Comparison of ENCODE assay signal across 24 cellular contexts in genomic region chr11:118374729-118375128, GRCh38. TPM values are rescaled to one million over a fixed set of nuclear protein-coding genes. Genes with fewer than 3 reads are reported as not detected.
DNase-seq lines count a peak whose midpoint lies in the region; ATAC-seq, FAIRE-seq and TF ChIP-seq lines count a peak whose summit lies in the region.
"Had no signal": no experiment of that assay in that cellular context is flagged by ENCODE, and none has a peak within 500 bp of the region (broad histone marks: within the 10 kb centered on the region; RNA-seq: fewer than 3 reads in every experiment).

No MANE protein-coding gene starts in this region.

- H3K27me3 ChIP-seq in HepG2 (ENCODE audit: control insufficient read depth in 1 of 2, insufficient read depth in 2 of 2, low read length in 2 of 2), result no peaks in the 10 kb centered on the region
- no peaks in the 10 kb centered on the region for H3K27me3 ChIP-seq in right lobe of liver
- H3K27me3 ChIP-seq: BE2C had no signal

- no peak for TF ChIP-seq CTCF in HepG2 (CRISPR knock-in tag; IDR thresholded peaks at IDR 0.05)
- TF ChIP-seq CTCF in right lobe of liver (IDR thresholded peaks at IDR 0.05), result no peak
- no peak for TF ChIP-seq CTCF in fibroblast of mammary gland (conservative IDR thresholded peaks at IDR 0.05; ENCODE audit: control insufficient read depth, insufficient read depth, low read depth, low read length)

- no peak for ATAC-seq in HepG2
- no peak for ATAC-seq in right lobe of liver
- no peak for ATAC-seq in left lobe of liver
- ATAC-seq: A549, PC-3, SK-N-SH treated with all-trans-retinoic acid at 6 μM for 48 hours had no signal

- H3K36me3 ChIP-seq in HepG2 (replicated peaks in 1 of 2; ENCODE audit: control insufficient read depth in 1 of 2, insufficient read depth in 2 of 2, low read length in 2 of 2) (peaks cover 24 to 78% of the 10 kb centered on the region in 2 experiments), right lobe of liver (peaks cover 16 to 87% (median 52%) of the 10 kb centered on the region in 4 donors)

- H3K27me3 Mint-ChIP-seq in immature natural killer cell (ENCODE audit: low read depth in 3 of 3), result no peaks in the 10 kb centered on the region
- H3K27me3 Mint-ChIP-seq: CD4-positive, CD25-positive, alpha-beta regulatory T cell had no signal

- H3K4me1 Mint-ChIP-seq in immature natural killer cell, result no peaks in the 10 kb centered on the region

- H4K20me1 ChIP-seq in HepG2 (ENCODE audit: insufficient read depth, low read length), result no peaks in the 10 kb centered on the region

- H3K4me3 Mint-ChIP-seq in immature natural killer cell, result no peak overlapping the region
- H3K4me3 Mint-ChIP-seq: CD4-positive, CD25-positive, alpha-beta regulatory T cell had no signal

- H3K27ac Mint-ChIP-seq in immature natural killer cell, result no peak overlapping the region

- H3K9me3 ChIP-seq in HepG2 (ENCODE audit: low read length), result no peaks in the 10 kb centered on the region
- H3K9me3 ChIP-seq in right lobe of liver, result no peaks in the 10 kb centered on the region
- H3K9me3 ChIP-seq: A549, BE2C, Caco-2 had no signal

- TF ChIP-seq POLR2A in HepG2 (IDR thresholded peaks at IDR 0.05; ENCODE audit: insufficient read depth in 1 of 2, low read depth in 2 of 2, low read length in 2 of 2) (no peak), right lobe of liver (IDR thresholded peaks at IDR 0.05) (no peak)

- in situ Hi-C loops in HepG2 (cut with HindIII; ENCODE audit: extremely low pct_ligation_motif_present, low pct_unique_long_range_greater_than_20kb), result no loop called here

- intact Hi-C loops in HepG2 (cut with micrococcal nuclease; ENCODE audit: unreplicated experiment), result no loop called here
- intact Hi-C loops in right lobe of liver (cut with DNase I), result loop anchor here in 1 of 2 donors (10.0 kb wide), 1 partner anchor 120 kb away; no protein-coding TSS in a partner anchor

- H2AFZ ChIP-seq in HepG2 (ENCODE audit: low read length), result no peak overlapping the region

- H3K9me3 Mint-ChIP-seq in immature natural killer cell, result no peaks in the 10 kb centered on the region
- H3K9me3 Mint-ChIP-seq: CD4-positive, CD25-positive, alpha-beta regulatory T cell had no signal

- TSS peak; percentile 17 for BruUV-seq in HepG2 (replicated peaks; lab: Mats Ljungman, UMichigan)

- H3K9ac ChIP-seq in HepG2 (ENCODE audit: insufficient read depth, low read depth, low read length), result no peak overlapping the region

- H3K4me1 ChIP-seq in HepG2 (ENCODE audit: insufficient read depth, low read length), result no peaks in the 10 kb centered on the region
- no peaks in the 10 kb centered on the region for H3K4me1 ChIP-seq in right lobe of liver
- H3K4me1 ChIP-seq: A549, BE2C, Caco-2 had no signal

- H3K79me2 ChIP-seq in HepG2 (ENCODE audit: insufficient read depth, low read length), result no peaks in the 10 kb centered on the region

- no peak for DNase-seq in HepG2 (ENCODE audit: low spot score)
- no peak for DNase-seq in right lobe of liver
- peak; percentile 61 for DNase-seq in GM04504 (ENCODE audit: low read depth)
- peak; percentile 63 for DNase-seq in fibroblast of mammary gland (ENCODE audit: low read depth)
- no peak for DNase-seq in left lobe of liver (ENCODE audit: low spot score)
- no peak for DNase-seq in activated CD8-positive, alpha-beta memory T cell treated with anti-CD3 and anti-CD28 coated beads, Interleukin-2, amount 50 U/mL, for 4 hours
- no peak for DNase-seq in immature natural killer cell
- DNase-seq in iPS-NIHi11 (ENCODE audit: low spot score), result no peak
- DNase-seq: BE2C; Caco-2; CD4-positive, CD25-positive, alpha-beta regulatory T cell; GDM1; KG1; NCI-H1417 treated with DMSO at 0.1 percent for 48 hours; NCI-H187 treated with DMSO at 0.1 percent for 48 hours; NCI-H345; NCI-H524 treated with DMSO at 0.1 percent for 48 hours; PC-3; RPMI8226; SIG-M5 had no signal

- POLR2A ChIA-PET in HepG2 (lab: Yijun Ruan, JAX), result interaction anchor here (1.1 kb wide), 1 partner anchor 10 kb away, joined by 3 read pairs; no protein-coding TSS in a partner anchor

- no peak for FAIRE-seq in HepG2 (lab: Jason Lieb, UNC)
- FAIRE-seq: A549, H54 had no signal

- WGBS in HepG2 (ENCODE audit: low lambda C conversion rate), result 92% methylated on average over 3 of the region's 3 CpGs
- 75% methylated on average over 2 of the region's 3 CpGs for WGBS in right lobe of liver (ENCODE audit: insufficient coverage, low coverage, low lambda C conversion rate, missing lambda C conversion rate)

- no peak for TF ChIP-seq RAD21 in HepG2 (CRISPR knock-in tag; IDR thresholded peaks at IDR 0.05)

- CTCF ChIA-PET in HepG2 (lab: Yijun Ruan, JAX; ENCODE audit: low intra/inter-chr PET ratio, low total read pairs), result no interaction called here

- H3K4me2 ChIP-seq in HepG2 (ENCODE audit: low read depth, low read length), result no peak overlapping the region
- H3K4me2 ChIP-seq: A549 had no signal

- TF ChIP-seq EP300 in HepG2 (IDR thresholded peaks at IDR 0.05; ENCODE audit: low read depth in 2 of 2, low read length in 2 of 2), result no peak
- TF ChIP-seq EP300 in HepG2 (CRISPR knock-in tag; IDR thresholded peaks at IDR 0.05; ENCODE audit: borderline replicate concordance), result no peak

- peaks cover 40 to 76% (median 62%) of the 10 kb centered on the region in 3 donors for H3K36me3 Mint-ChIP-seq in immature natural killer cell

- H3K27ac ChIP-seq in HepG2 (ENCODE audit: extremely low read length, insufficient read depth, low read length) (no peak overlapping the region), right lobe of liver (no peak overlapping the region)
- H3K27ac ChIP-seq: A549 had no signal

- no peak overlapping the region for H3K4me3 ChIP-seq in HepG2 (replicated peaks in 1 of 3; ENCODE audit: insufficient read depth in 1 of 3, low read depth in 2 of 3, low read length in 3 of 3)
- no peak overlapping the region for H3K4me3 ChIP-seq in right lobe of liver
- no peak overlapping the region for H3K4me3 ChIP-seq in fibroblast of mammary gland (ENCODE audit: control insufficient read depth, low read depth, low read length)
- H3K4me3 ChIP-seq: A549 had no signal

RNA-seq across cellular contexts. Expression of gene UBE4A, which starts 15.3 kb away (rescaled TPM):
- total RNA-seq in HepG2 (2016; rRNA removed; fragmentation: Illumina TruSeq; extraction: Trizol) (24.8 and 32.7 TPM in 2 replicates), right lobe of liver (10 to 100 TPM; 25.5 to 36.9 (median 28.5) TPM), left lobe of liver (22.8 TPM)
- total RNA-seq in HepG2 (2016; cell fraction: cytosol; rRNA removed; fragmentation: Illumina TruSeq; extraction: Trizol; ENCODE audit: low read depth), result 9.0 and 10.7 TPM in 2 replicates
- total RNA-seq in HepG2 (2016; cell fraction: insoluble cytoplasmic fraction; rRNA removed; fragmentation: Illumina TruSeq; extraction: Trizol), result 24.4 and 32.2 TPM in 2 replicates
- 8.6 and 10.2 TPM in 2 replicates for total RNA-seq in HepG2 (2016; cell fraction: membrane; rRNA removed; fragmentation: Illumina TruSeq; extraction: Trizol)
- total RNA-seq in HepG2 (2016; cell fraction: nucleus; rRNA removed; fragmentation: Illumina TruSeq; extraction: Trizol), result 51.5 and 55.7 TPM in 2 replicates
- polyA plus RNA-seq in HepG2 (2011; rRNA removed) (14.7 and 15.1 TPM in 2 replicates), immature natural killer cell (10 to 100 TPM; 13.7 to 26.3 (median 14.1) TPM)
- polyA plus RNA-seq in HepG2 (2011; cell fraction: cytosol; rRNA removed), result 6.3 and 10.9 TPM in 2 replicates
- polyA plus RNA-seq in HepG2 (2011; cell fraction: nucleus; rRNA removed), result 22.7 and 27.7 TPM in 2 replicates
- polyA plus RNA-seq in HepG2 (2012), result 14.2 and 17.5 TPM in 2 replicates
- polyA plus RNA-seq in HepG2 (2016; cell fraction: cytosol; fragmentation: Illumina TruSeq; extraction: Trizol; ENCODE audit: low read depth), result 10.2 and 10.9 TPM in 2 replicates
- 14.3 and 15.0 TPM in 2 replicates for polyA plus RNA-seq in HepG2 (2016; cell fraction: insoluble cytoplasmic fraction; fragmentation: Illumina TruSeq; extraction: Trizol; ENCODE audit: low read depth)
- polyA plus RNA-seq in HepG2 (2016; cell fraction: membrane; fragmentation: Illumina TruSeq; extraction: Trizol; ENCODE audit: low read depth), result 2.3 and 3.4 TPM in 2 replicates
- 56.7 and 57.0 TPM in 2 replicates for polyA plus RNA-seq in HepG2 (2016; cell fraction: nucleus; fragmentation: Illumina TruSeq; extraction: Trizol; ENCODE audit: insufficient read depth, low read depth)
- polyA minus RNA-seq in HepG2 (2011; rRNA and poly(A)+ RNA removed; ENCODE audit: low replicate concordance), result 20.3 and 25.5 TPM in 2 replicates
- polyA minus RNA-seq in HepG2 (2011; cell fraction: cytosol; rRNA and poly(A)+ RNA removed), result 21.0 and 25.3 TPM in 2 replicates
- 25.1 and 32.6 TPM in 2 replicates for polyA minus RNA-seq in HepG2 (2011; cell fraction: nucleus; rRNA and poly(A)+ RNA removed)

RNA-seq across cellular contexts. Expression of gene ATP5MG, which starts 26.7 kb away (rescaled TPM):
- total RNA-seq in HepG2 (2016; rRNA removed; fragmentation: Illumina TruSeq; extraction: Trizol), result 320 and 408 TPM in 2 replicates
- 159 and 171 TPM in 2 replicates for total RNA-seq in HepG2 (2016; cell fraction: cytosol; rRNA removed; fragmentation: Illumina TruSeq; extraction: Trizol; ENCODE audit: low read depth)
- 349 and 437 TPM in 2 replicates for total RNA-seq in HepG2 (2016; cell fraction: insoluble cytoplasmic fraction; rRNA removed; fragmentation: Illumina TruSeq; extraction: Trizol)
- total RNA-seq in HepG2 (2016; cell fraction: membrane; rRNA removed; fragmentation: Illumina TruSeq; extraction: Trizol), result 200 and 226 TPM in 2 replicates
- total RNA-seq in HepG2 (2016; cell fraction: nucleus; rRNA removed; fragmentation: Illumina TruSeq; extraction: Trizol), result 118 TPM in 2 replicates
- 209 and 260 TPM in 2 replicates for polyA plus RNA-seq in HepG2 (2011; rRNA removed)
- polyA plus RNA-seq in HepG2 (2011; cell fraction: cytosol; rRNA removed), result 224 and 232 TPM in 2 replicates
- polyA plus RNA-seq in HepG2 (2011; cell fraction: nucleus; rRNA removed), result 34.3 and 48.4 TPM in 2 replicates
- 196 and 279 TPM in 2 replicates for polyA plus RNA-seq in HepG2 (2012)
- 199 and 242 TPM in 2 replicates for polyA plus RNA-seq in HepG2 (2016; cell fraction: cytosol; fragmentation: Illumina TruSeq; extraction: Trizol; ENCODE audit: low read depth)
- polyA plus RNA-seq in HepG2 (2016; cell fraction: insoluble cytoplasmic fraction; fragmentation: Illumina TruSeq; extraction: Trizol; ENCODE audit: low read depth), result 446 and 519 TPM in 2 replicates
- 199 and 264 TPM in 2 replicates for polyA plus RNA-seq in HepG2 (2016; cell fraction: membrane; fragmentation: Illumina TruSeq; extraction: Trizol; ENCODE audit: low read depth)
- polyA plus RNA-seq in HepG2 (2016; cell fraction: nucleus; fragmentation: Illumina TruSeq; extraction: Trizol; ENCODE audit: insufficient read depth, low read depth), result 242 and 264 TPM in 2 replicates
- polyA minus RNA-seq in HepG2 (2011; rRNA and poly(A)+ RNA removed; ENCODE audit: low replicate concordance), result 36.3 and 59.5 TPM in 2 replicates
- 41.8 and 56.3 TPM in 2 replicates for polyA minus RNA-seq in HepG2 (2011; cell fraction: cytosol; rRNA and poly(A)+ RNA removed)
- polyA minus RNA-seq in HepG2 (2011; cell fraction: nucleus; rRNA and poly(A)+ RNA removed), result 17.0 and 20.9 TPM in 2 replicates
- total RNA-seq in right lobe of liver, result 100 to 1,000 TPM in 1 of 6 experiments, 10 to 100 TPM in 5; 32.6 to 127 (median 89.5) TPM
- total RNA-seq in left lobe of liver, result 94.9 TPM
- 100 to 1,000 TPM; 448 to 825 (median 551) TPM for polyA plus RNA-seq in immature natural killer cell

RNA-seq across cellular contexts. Expression of gene CD3G, which starts 30.6 kb away (rescaled TPM):
- total RNA-seq in HepG2 (2016; rRNA removed; fragmentation: Illumina TruSeq; extraction: Trizol) (not detected in 2 replicates), right lobe of liver (1 to 10 TPM in 1 of 6 experiments, under 1 TPM in 5; 0.27 to 1.7 (median 0.36) TPM), left lobe of liver (0.23 TPM)
- not detected in 2 replicates for total RNA-seq in HepG2 (2016; cell fraction: cytosol; rRNA removed; fragmentation: Illumina TruSeq; extraction: Trizol; ENCODE audit: low read depth)
- not detected in 2 replicates for total RNA-seq in HepG2 (2016; cell fraction: insoluble cytoplasmic fraction; rRNA removed; fragmentation: Illumina TruSeq; extraction: Trizol)
- total RNA-seq in HepG2 (2016; cell fraction: membrane; rRNA removed; fragmentation: Illumina TruSeq; extraction: Trizol), result not detected in 2 replicates
- total RNA-seq in HepG2 (2016; cell fraction: nucleus; rRNA removed; fragmentation: Illumina TruSeq; extraction: Trizol), result not detected in 2 replicates
- polyA plus RNA-seq in HepG2 (2011; rRNA removed) (not detected in 2 replicates), immature natural killer cell (10 to 100 TPM in 2 of 3 donors, 1 to 10 TPM in 1; 4.1 to 40.7 (median 10.8) TPM)
- polyA plus RNA-seq in HepG2 (2011; cell fraction: cytosol; rRNA removed), result 0.03 TPM in 2 replicates
- polyA plus RNA-seq in HepG2 (2011; cell fraction: nucleus; rRNA removed), result not detected in 2 replicates
- not detected in 2 replicates for polyA plus RNA-seq in HepG2 (2012)
- polyA plus RNA-seq in HepG2 (2016; cell fraction: cytosol; fragmentation: Illumina TruSeq; extraction: Trizol; ENCODE audit: low read depth), result not detected in 2 replicates
- polyA plus RNA-seq in HepG2 (2016; cell fraction: insoluble cytoplasmic fraction; fragmentation: Illumina TruSeq; extraction: Trizol; ENCODE audit: low read depth), result not detected in 2 replicates
- not detected in 2 replicates for polyA plus RNA-seq in HepG2 (2016; cell fraction: membrane; fragmentation: Illumina TruSeq; extraction: Trizol; ENCODE audit: low read depth)
- not detected in 2 replicates for polyA plus RNA-seq in HepG2 (2016; cell fraction: nucleus; fragmentation: Illumina TruSeq; extraction: Trizol; ENCODE audit: insufficient read depth, low read depth)
- polyA minus RNA-seq in HepG2 (2011; rRNA and poly(A)+ RNA removed; ENCODE audit: low replicate concordance), result not detected in 2 replicates
- not detected in 2 replicates for polyA minus RNA-seq in HepG2 (2011; cell fraction: cytosol; rRNA and poly(A)+ RNA removed)
- polyA minus RNA-seq in HepG2 (2011; cell fraction: nucleus; rRNA and poly(A)+ RNA removed), result not detected in 2 replicates
- total RNA-seq: Daoy, PC-3 had no signal
- polyA plus RNA-seq: A549 had no signal

RNA-seq across cellular contexts. Expression of gene CD3D, which starts 32.2 kb away (rescaled TPM):
- total RNA-seq in HepG2 (2016; rRNA removed; fragmentation: Illumina TruSeq; extraction: Trizol) (0.25 and 0.66 TPM in 2 replicates), right lobe of liver (under 1 TPM in 4 of 6 experiments, not detected in 2; 0.64 to 0.98 (median 0.89) TPM), left lobe of liver (1.6 TPM)
- not detected in 2 replicates for total RNA-seq in HepG2 (2016; cell fraction: cytosol; rRNA removed; fragmentation: Illumina TruSeq; extraction: Trizol; ENCODE audit: low read depth)
- 0.30 and 0.58 TPM in 2 replicates for total RNA-seq in HepG2 (2016; cell fraction: insoluble cytoplasmic fraction; rRNA removed; fragmentation: Illumina TruSeq; extraction: Trizol)
- total RNA-seq in HepG2 (2016; cell fraction: membrane; rRNA removed; fragmentation: Illumina TruSeq; extraction: Trizol), result not detected in 2 replicates
- total RNA-seq in HepG2 (2016; cell fraction: nucleus; rRNA removed; fragmentation: Illumina TruSeq; extraction: Trizol), result 0.81 TPM in 1 of 2 replicates, not detected in the other
- polyA plus RNA-seq in HepG2 (2011; rRNA removed) (6.6 and 7.2 TPM in 2 replicates), immature natural killer cell (10 to 100 TPM; 19.8 to 97.2 (median 20.5) TPM)
- polyA plus RNA-seq in HepG2 (2011; cell fraction: cytosol; rRNA removed), result 5.8 and 6.4 TPM in 2 replicates
- 1.00 and 1.8 TPM in 2 replicates for polyA plus RNA-seq in HepG2 (2011; cell fraction: nucleus; rRNA removed)
- polyA plus RNA-seq in HepG2 (2012), result 1.5 and 2.9 TPM in 2 replicates
- polyA plus RNA-seq in HepG2 (2016; cell fraction: cytosol; fragmentation: Illumina TruSeq; extraction: Trizol; ENCODE audit: low read depth), result 0.12 TPM in 1 of 2 replicates, not detected in the other
- 0.40 and 0.81 TPM in 2 replicates for polyA plus RNA-seq in HepG2 (2016; cell fraction: insoluble cytoplasmic fraction; fragmentation: Illumina TruSeq; extraction: Trizol; ENCODE audit: low read depth)
- not detected in 2 replicates for polyA plus RNA-seq in HepG2 (2016; cell fraction: membrane; fragmentation: Illumina TruSeq; extraction: Trizol; ENCODE audit: low read depth)
- polyA plus RNA-seq in HepG2 (2016; cell fraction: nucleus; fragmentation: Illumina TruSeq; extraction: Trizol; ENCODE audit: insufficient read depth, low read depth), result 1.3 TPM in 1 of 2 replicates, not detected in the other
- polyA minus RNA-seq in HepG2 (2011; rRNA and poly(A)+ RNA removed; ENCODE audit: low replicate concordance), result 0.23 and 2.9 TPM in 2 replicates
- 1.3 and 4.3 TPM in 2 replicates for polyA minus RNA-seq in HepG2 (2011; cell fraction: cytosol; rRNA and poly(A)+ RNA removed)
- not detected in 2 replicates for polyA minus RNA-seq in HepG2 (2011; cell fraction: nucleus; rRNA and poly(A)+ RNA removed)
- total RNA-seq: Caco-2, PC-3 had no signal
- polyA plus RNA-seq: A549 had no signal

Comparison
In these comparisons a context has a peak if more than half of its experiments do, and no peak if none do; other contexts are left out.
1. DNase-seq: peak in GM04504 (single experiment) and fibroblast of mammary gland (single experiment); none in HepG2 (single experiment), right lobe of liver (0 of 3), left lobe of liver (single experiment), activated CD8-positive, alpha-beta memory T cell treated with anti-CD3 and anti-CD28 coated beads, Interleukin-2, amount 50 U/mL, for 4 hours (single experiment), immature natural killer cell (0 of 3) and iPS-NIHi11 (single experiment).